8 cellular contexts compared by ENCODE assay signal in the genomic region with DNA sequence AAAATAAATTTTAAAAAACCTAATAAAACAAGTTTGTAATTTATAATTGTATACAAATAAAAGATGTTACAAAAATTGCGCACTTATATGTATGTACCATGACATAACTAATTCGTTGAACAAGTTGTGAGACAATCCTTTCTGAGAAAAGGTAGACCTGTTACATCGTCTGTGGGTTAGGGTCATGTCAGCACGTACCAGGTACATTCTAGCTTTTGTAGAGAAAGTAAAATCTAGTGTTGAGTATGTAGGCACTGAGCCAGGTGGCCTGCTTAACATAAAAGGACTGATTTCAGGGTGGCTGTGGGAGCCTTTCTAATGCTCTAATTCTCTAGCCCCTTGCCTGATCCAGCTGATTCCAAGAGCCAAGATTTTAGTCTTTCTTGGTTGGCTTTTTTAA. TPM values are rescaled to one million over a fixed set of nuclear protein-coding genes. Genes with fewer than 3 reads are reported as not detected.
DNase-seq lines count a peak whose midpoint lies in the region; ATAC-seq, FAIRE-seq and TF ChIP-seq lines count a peak whose summit lies in the region.

No MANE protein-coding gene starts in this region.

- H3K27me3 ChIP-seq in Panc1 (ENCODE audit: control insufficient read depth, insufficient read depth, low read length): no peaks in the 10 kb centered on the region
- H3K27me3 ChIP-seq in H1 (replicated peaks in 1 of 4; ENCODE audit: control insufficient read depth in 3 of 4, extremely low read depth in 1 of 4, insufficient read depth in 3 of 4, low read length in 3 of 4): no peaks in the 10 kb centered on the region
- H3K27me3 ChIP-seq in trophoblast cell (ENCODE audit: insufficient read depth, low read length): no peaks in the 10 kb centered on the region

- H3K4me1 ChIP-seq in Panc1 (ENCODE audit: control insufficient read depth, insufficient read depth, low read length) (peaks cover 3% of the 10 kb centered on the region; the same call in 1 of the 2 replicates), H1 (replicated peaks in 1 of 4; ENCODE audit: control insufficient read depth in 3 of 4, insufficient read depth in 4 of 4, low read length in 3 of 4) (peaks cover 0 to 5% (median 4%) of the 10 kb centered on the region in 4 experiments; a peak in 5 of 7 replicates), trophoblast cell (ENCODE audit: control insufficient read depth in 1 of 2, insufficient read depth in 2 of 2, low read length in 2 of 2) (peaks cover 0 to 2% of the 10 kb centered on the region in 2 experiments)

- H3K4me3 ChIP-seq in GM08714 (ENCODE audit: low read length): peak overlapping the region; percentile 78
- H3K4me3 ChIP-seq in Panc1 (ENCODE audit: low read depth in 2 of 2, low read length in 2 of 2): peak overlapping the region; percentile 85 to 92
- peak overlapping the region; percentile 76 to 94 (median 84) for H3K4me3 ChIP-seq in H1 (ENCODE audit: extremely low read depth in 1 of 4, insufficient read depth in 2 of 4, low read depth in 3 of 4, low read length in 4 of 4)
- no peak overlapping the region for H3K4me3 ChIP-seq in trophoblast cell (ENCODE audit: low read depth, low read length)

- no peak for TF ChIP-seq POLR2A in H1 (IDR thresholded peaks at IDR 0.05; ENCODE audit: control extremely low read depth in 1 of 2, low read depth in 2 of 2, low read length in 2 of 2)

- TF ChIP-seq RAD21 in H1 (IDR thresholded peaks at IDR 0.05 in 1 of 2, conservative IDR thresholded peaks at IDR 0.05 in 1 of 2; ENCODE audit: low read depth in 2 of 2, low read length in 2 of 2): no peak

- peak overlapping the region; percentile 5 for H4K5ac ChIP-seq in H1 (ENCODE audit: insufficient read length, low read depth, low read length)

- ATAC-seq in Panc1 (no peak), GM19467 (IDR thresholded peaks at IDR 0.05; ENCODE audit: unreplicated experiment) (no peak)

- no peak overlapping the region for H3K18ac ChIP-seq in H1 (ENCODE audit: extremely low read depth, low read length)
- H3K18ac ChIP-seq in trophoblast cell (ENCODE audit: low read length): no peak overlapping the region

- H3K14ac ChIP-seq in H1 (ENCODE audit: insufficient read length) (no peak overlapping the region), trophoblast cell (ENCODE audit: low read length) (no peak overlapping the region)

- no peak overlapping the region for H4K8ac ChIP-seq in H1 (ENCODE audit: extremely low read depth, insufficient read depth, low read length)
- H4K8ac ChIP-seq in trophoblast cell (ENCODE audit: low read depth, low read length): no peak overlapping the region

- no peak overlapping the region for H4K12ac ChIP-seq in trophoblast cell (ENCODE audit: low read depth, low read length)

- peaks cover 0 to 2% of the 10 kb centered on the region in 2 experiments for H4K20me1 ChIP-seq in H1 (replicated peaks in 1 of 2; ENCODE audit: control insufficient read depth in 1 of 2, insufficient read depth in 2 of 2, low read length in 2 of 2)

- in situ Hi-C loops in Panc1 (cut with HindIII; ENCODE audit: low pct_unique_long_range_greater_than_20kb, low sequenced_read_pairs): no loop called here

- no peak overlapping the region for H3K23ac ChIP-seq in H1 (ENCODE audit: insufficient read length)
- no peak overlapping the region for H3K23ac ChIP-seq in trophoblast cell (ENCODE audit: low read length)

- H3K9me3 ChIP-seq in Panc1 (ENCODE audit: control insufficient read depth, insufficient read depth, low read depth, low read length) (no peaks in the 10 kb centered on the region), H1 (ENCODE audit: insufficient read depth in 2 of 2, low read depth in 1 of 2, low read length in 1 of 2) (no peaks in the 10 kb centered on the region), trophoblast cell (ENCODE audit: insufficient read depth, low read depth, low read length) (no peaks in the 10 kb centered on the region)

- H3K79me1 ChIP-seq in H1 (ENCODE audit: low read depth, low read length): no peaks in the 10 kb centered on the region
- peaks cover 6% of the 10 kb centered on the region for H3K79me1 ChIP-seq in trophoblast cell (ENCODE audit: low read length)

- POLR2A ChIA-PET in Panc1 (lab: Charles Lee) (no interaction called here), H1 (lab: Charles Lee; ENCODE audit: partially characterized antibody) (interaction anchor here (0.7 to 7.0 kb wide), 15 partner anchors 10 to 325 kb away, joined by 3 to 130 read pairs (median 4); partner anchors contain the start of genes RPL7L1 and TBCC)

- no peak overlapping the region for H3K56ac ChIP-seq in H1 (replicated peaks; ENCODE audit: insufficient read length, low read depth, low read length)

- peak overlapping the region; percentile 57 to 96 (median 93); a peak in 6 of 7 replicates for H3K9ac ChIP-seq in H1 (replicated peaks in 1 of 4; ENCODE audit: extremely low read depth in 1 of 4, low read depth in 3 of 4, low read length in 3 of 4)
- H3K9ac ChIP-seq in trophoblast cell (ENCODE audit: low read length): no peak overlapping the region

- DNase-seq in Panc1 (ENCODE audit: low read depth, low spot score) (no peak), H1 (ENCODE audit: low read depth in 1 of 2, low spot score in 2 of 2) (no peak), trophoblast cell (no peak), NCI-H446 treated with DMSO at 0.1 percent for 48 hours (lab: John Stamatoyannopoulos, UW) (no peak), SKM-1 treated with dmso at 0.1 percent for 144 hours (lab: John Stamatoyannopoulos, UW; ENCODE audit: unreplicated experiment) (no peak), AG20443 (ENCODE audit: low spot score) (no peak)

- H3K36me3 ChIP-seq in Panc1 (ENCODE audit: control insufficient read depth, insufficient read depth, low read length): peaks cover 8% of the 10 kb centered on the region
- peaks cover 7 to 25% (median 16%) of the 10 kb centered on the region in 4 experiments for H3K36me3 ChIP-seq in H1 (ENCODE audit: control insufficient read depth in 2 of 4, insufficient read depth in 4 of 4, low read length in 3 of 4)
- H3K36me3 ChIP-seq in trophoblast cell (ENCODE audit: control insufficient read depth in 1 of 2, insufficient read depth in 2 of 2, low read length in 2 of 2): peaks cover 14 to 20% of the 10 kb centered on the region in 2 experiments

- peak overlapping the region; percentile 96 for H3K27ac ChIP-seq in Panc1 (ENCODE audit: low read length)
- H3K27ac ChIP-seq in H1 (ENCODE audit: low read depth, low read length): no peak overlapping the region
- peak overlapping the region; percentile 99 for H3K27ac ChIP-seq in trophoblast cell (ENCODE audit: low read depth, low read length)

- TF ChIP-seq CTCF in Panc1 (IDR thresholded peaks at IDR 0.05) (no peak), H1 (IDR thresholded peaks at IDR 0.05; ENCODE audit: control extremely low read depth in 1 of 3, insufficient read depth in 1 of 3, low read depth in 1 of 3, low read length in 3 of 3) (no peak)

- H2BK5ac ChIP-seq in H1 (ENCODE audit: low read depth, low read length) (no peak overlapping the region), trophoblast cell (ENCODE audit: low read depth, low read length, poor library complexity) (no peak overlapping the region)

- BruUV-seq in Panc1 (replicated peaks; lab: Mats Ljungman, UMichigan): no TSS peak

- 67% methylated on average over 4 of the region's 4 CpGs; no CpG with 5 or more reads in 1 of the 2 experiments for WGBS in H1 (ENCODE audit: extremely low coverage in 1 of 2, insufficient coverage in 1 of 2, insufficient read length in 1 of 2, insufficient replicate concordance in 2 of 2, low coverage in 1 of 2, low lambda C conversion rate in 2 of 2, missing lambda C conversion rate in 1 of 2), 2 experiments
- no CpG with 5 or more reads among the region's 4 CpGs for WGBS in trophoblast cell (ENCODE audit: extremely low coverage, insufficient coverage, insufficient read length)

- no peak overlapping the region for H3K4ac ChIP-seq in H1 (replicated peaks; ENCODE audit: insufficient read length, low read depth, low read length)
- no peak overlapping the region for H3K4ac ChIP-seq in trophoblast cell (ENCODE audit: low read depth, low read length)

- CTCF ChIA-PET in Panc1 (lab: Charles Lee) (no interaction called here), H1 (lab: Charles Lee; ENCODE audit: partially characterized antibody) (interaction anchor here (0.9 kb wide), 1 partner anchor 786 kb away, joined by 3 read pairs; no protein-coding TSS in a partner anchor)

- H2BK120ac ChIP-seq in H1 (replicated peaks; ENCODE audit: low read depth, low read length) (no peak overlapping the region), trophoblast cell (ENCODE audit: insufficient read depth, low read length, poor library complexity) (no peak overlapping the region)

- no peak overlapping the region for H2BK12ac ChIP-seq in H1 (ENCODE audit: low read depth, low read length)
- H2BK12ac ChIP-seq in trophoblast cell (ENCODE audit: low read length): no peak overlapping the region

- peak overlapping the region; percentile 74 to 97 for H3K4me2 ChIP-seq in H1 (ENCODE audit: insufficient read depth in 1 of 2, low read depth in 2 of 2, low read length in 2 of 2)
- peak overlapping the region; percentile 84 for H3K4me2 ChIP-seq in trophoblast cell (ENCODE audit: low read length)

- H3K79me2 ChIP-seq in H1 (ENCODE audit: control insufficient read depth in 1 of 2, insufficient read depth in 2 of 2, low read length in 2 of 2) (0 out of 4 replicates have a peak, but pooled peaks cover 1 to 4% of the 10 kb centered on the region in 2 experiments), trophoblast cell (ENCODE audit: control insufficient read depth, insufficient read depth, low read length, poor library complexity) (peaks cover 3% of the 10 kb centered on the region)

- H4K91ac ChIP-seq in H1 (replicated peaks; ENCODE audit: insufficient read length, low read length) (no peak overlapping the region), trophoblast cell (ENCODE audit: low read depth, low read length) (no peak overlapping the region)

- no peak overlapping the region for H2BK15ac ChIP-seq in H1 (ENCODE audit: low read length)

- H2AFZ ChIP-seq in H1 (ENCODE audit: low read length) (no peak overlapping the region), trophoblast cell (ENCODE audit: insufficient read depth, low read length, poor library complexity) (no peak overlapping the region)

- no peak overlapping the region for H2AK5ac ChIP-seq in H1 (ENCODE audit: low read depth, low read length)
- H2AK5ac ChIP-seq in trophoblast cell (ENCODE audit: low read length): no peak overlapping the region

- H2BK20ac ChIP-seq in H1 (ENCODE audit: low read length): no peak overlapping the region

- intact Hi-C loops in Panc1 (cut with micrococcal nuclease; ENCODE audit: unreplicated experiment): no loop called here

- H3K23me2 ChIP-seq in H1 (ENCODE audit: low read depth, low read length): peaks cover 4% of the 10 kb centered on the region; the same call in 1 of the 2 replicates

- no peak for FAIRE-seq in H1 (lab: Jason Lieb, UNC)

- TF ChIP-seq EP300 in H1 (IDR thresholded peaks at IDR 0.05; ENCODE audit: borderline replicate concordance in 1 of 2, low read depth in 2 of 2, low read length in 2 of 2): no peak

RNA-seq across cellular contexts. Expression of gene RPL7L1, which starts 10.4 kb away (rescaled TPM):
- total RNA-seq in Panc1 (2021; ENCODE audit: unreplicated experiment): 109 TPM
- 65.9 TPM for polyA plus RNA-seq in Panc1 (2012; ENCODE audit: insufficient read length)
- total RNA-seq in H1 (2021; fragmentation: NEBNext Ultra II Directional; extraction: Animal tissue kit (Norgen Biotek cat#: 25700)): 112 and 117 TPM in 2 replicates
- 29.3 and 31.0 TPM in 2 replicates for polyA plus RNA-seq in H1 (2011; rRNA removed)
- polyA plus RNA-seq in H1 (2011; cell fraction: cytosol; rRNA removed): 37.7 TPM
- polyA plus RNA-seq in H1 (2011; cell fraction: nucleus; rRNA removed): 25.4 TPM
- polyA plus RNA-seq in H1 (2012, experiment 1 of 2): 71.5 to 104 TPM (median 83.2 TPM) in 4 replicates
- polyA plus RNA-seq in H1 (2012, experiment 2 of 2): 23.5 TPM
- 74.0 TPM for polyA plus RNA-seq in H1 (2013, experiment 1 of 2)
- 70.7 TPM for polyA plus RNA-seq in H1 (2013, experiment 2 of 2)
- polyA minus RNA-seq in H1 (2011; rRNA and poly(A)+ RNA removed): 51.0 and 54.5 TPM in 2 replicates
- polyA minus RNA-seq in H1 (2011; cell fraction: cytosol; rRNA and poly(A)+ RNA removed): 33.8 TPM
- 60.4 TPM for polyA minus RNA-seq in H1 (2011; cell fraction: nucleus; rRNA and poly(A)+ RNA removed)
- 49.4 and 50.1 TPM in 2 replicates for polyA plus RNA-seq in trophoblast cell (2013)

RNA-seq across cellular contexts. Expression of gene PTCRA, which starts 26.0 kb away (rescaled TPM):
- total RNA-seq in Panc1 (2021; ENCODE audit: unreplicated experiment): not detected
- polyA plus RNA-seq in Panc1 (2012; ENCODE audit: insufficient read length): not detected
- not detected in 2 replicates for total RNA-seq in H1 (2021; fragmentation: NEBNext Ultra II Directional; extraction: Animal tissue kit (Norgen Biotek cat#: 25700))
- polyA plus RNA-seq in H1 (2011; rRNA removed): not detected in 2 replicates
- polyA plus RNA-seq in H1 (2011; cell fraction: cytosol; rRNA removed): not detected
- polyA plus RNA-seq in H1 (2011; cell fraction: nucleus; rRNA removed): not detected
- polyA plus RNA-seq in H1 (2012, experiment 1 of 2): not detected in 4 replicates
- not detected for polyA plus RNA-seq in H1 (2012, experiment 2 of 2)
- polyA plus RNA-seq in H1 (2013, experiment 1 of 2): not detected
- polyA plus RNA-seq in H1 (2013, experiment 2 of 2): not detected
- not detected in 2 replicates for polyA minus RNA-seq in H1 (2011; rRNA and poly(A)+ RNA removed)
- polyA minus RNA-seq in H1 (2011; cell fraction: cytosol; rRNA and poly(A)+ RNA removed): not detected
- not detected for polyA minus RNA-seq in H1 (2011; cell fraction: nucleus; rRNA and poly(A)+ RNA removed)
- polyA plus RNA-seq in trophoblast cell (2013): not detected in 2 replicates

RNA-seq across cellular contexts. Expression of gene CNPY3, which starts 39.5 kb away (rescaled TPM):
- 72.8 TPM for total RNA-seq in Panc1 (2021; ENCODE audit: unreplicated experiment)
- polyA plus RNA-seq in Panc1 (2012; ENCODE audit: insufficient read length): 110 TPM
- total RNA-seq in H1 (2021; fragmentation: NEBNext Ultra II Directional; extraction: Animal tissue kit (Norgen Biotek cat#: 25700)): 64.5 and 67.9 TPM in 2 replicates
- 49.6 and 64.1 TPM in 2 replicates for polyA plus RNA-seq in H1 (2011; rRNA removed)
- polyA plus RNA-seq in H1 (2011; cell fraction: cytosol; rRNA removed): 60.8 TPM
- polyA plus RNA-seq in H1 (2011; cell fraction: nucleus; rRNA removed): 51.3 TPM
- polyA plus RNA-seq in H1 (2012, experiment 1 of 2): 61.8 to 73.0 TPM (median 65.9 TPM) in 4 replicates
- polyA plus RNA-seq in H1 (2012, experiment 2 of 2): 69.9 TPM
- 65.9 TPM for polyA plus RNA-seq in H1 (2013, experiment 1 of 2)
- polyA plus RNA-seq in H1 (2013, experiment 2 of 2): 80.1 TPM
- polyA minus RNA-seq in H1 (2011; rRNA and poly(A)+ RNA removed): 26.1 and 34.2 TPM in 2 replicates
- polyA minus RNA-seq in H1 (2011; cell fraction: cytosol; rRNA and poly(A)+ RNA removed): 27.1 TPM
- 16.9 TPM for polyA minus RNA-seq in H1 (2011; cell fraction: nucleus; rRNA and poly(A)+ RNA removed)
- 31.1 and 31.3 TPM in 2 replicates for polyA plus RNA-seq in trophoblast cell (2013)
